Comparison of ENCODE assay signal across 16 cellular contexts in the genomic region with DNA sequence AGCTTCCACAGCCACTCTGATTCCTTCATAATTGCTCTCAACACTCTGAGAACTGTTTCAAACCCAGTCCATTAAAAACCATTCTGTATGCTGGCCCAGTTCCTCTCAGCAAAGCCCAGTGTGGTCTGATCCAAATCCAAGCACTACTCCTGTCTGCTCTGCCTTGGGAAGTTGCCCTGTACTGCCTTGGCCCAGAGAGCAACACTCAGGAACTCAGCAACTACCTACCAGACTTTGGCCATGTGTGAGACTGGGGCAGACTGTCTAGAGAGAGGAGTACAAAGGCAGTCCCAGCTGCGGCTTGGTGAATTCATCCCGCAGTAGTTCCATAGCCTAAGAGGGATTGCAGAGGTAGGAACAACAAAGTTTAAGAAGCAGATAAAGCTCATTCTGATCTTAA.
"Had no signal": no experiment of that assay in that cellular context is flagged by ENCODE, and none has a peak within 500 bp of the region (broad histone marks: within the 10 kb centered on the region; RNA-seq: fewer than 3 reads in every experiment).

No MANE protein-coding gene starts in this region.

- H3K9me3 Mint-ChIP-seq: activated CD4-positive, alpha-beta T cell treated with anti-CD3 and anti-CD28 coated beads, Interleukin-2, amount 10 ng/mL, durations not matched to agents 7 days and 5 days; activated naive CD4-positive, alpha-beta T cell treated with anti-CD3 and anti-CD28 coated beads, Interleukin-2, amount 50 U/mL, for 72 hours; immature natural killer cell; naive thymus-derived CD8-positive, alpha-beta T cell; stimulated activated naive CD8-positive, alpha-beta T cell treated with anti-CD3 and anti-CD28 coated beads, Interleukin-15, Interleukin-2, amounts not matched to agents 100 ng/mL and 50 ng/mL, for 24 hours had no signal

- H3K27ac Mint-ChIP-seq: activated CD4-positive, alpha-beta T cell treated with anti-CD3 and anti-CD28 coated beads, Interleukin-2, amount 10 ng/mL, durations not matched to agents 7 days and 5 days; naive thymus-derived CD8-positive, alpha-beta T cell; stimulated activated naive CD8-positive, alpha-beta T cell treated with anti-CD3 and anti-CD28 coated beads, Interleukin-15, Interleukin-2, amounts not matched to agents 100 ng/mL and 50 ng/mL, for 24 hours; T-helper 17 cell had no signal

- DNase-seq: activated CD4-positive, alpha-beta T cell treated with anti-CD3 and anti-CD28 coated beads, Interleukin-2, amount 10 ng/mL, durations not matched to agents 7 days and 5 days; activated CD4-positive, CD25-positive, alpha-beta regulatory T cell; activated effector memory CD4-positive, alpha-beta T cell treated with Interleukin-2 at 50 U/mL for 16 hours; activated T-cell treated with anti-CD3 and anti-CD28 coated beads, Interleukin-2, amount 50 U/mL, for 1 hour; brain microvascular endothelial cell; immature natural killer cell; naive thymus-derived CD8-positive, alpha-beta T cell; sigmoid colon; stimulated activated CD4-positive, alpha-beta T cell treated with anti-CD3 and anti-CD28 coated beads, Interleukin-12 subunit alpha, Interleukin-12 subunit beta, amount 100 ng/mL, for 4 hours; T-helper 17 cell had no signal

- H3K9me3 ChIP-seq: prostate gland, sigmoid colon, thoracic aorta had no signal

- H3K4me3 Mint-ChIP-seq: activated CD4-positive, alpha-beta T cell treated with anti-CD3 and anti-CD28 coated beads, Interleukin-2, amount 10 ng/mL, durations not matched to agents 7 days and 5 days; immature natural killer cell; naive thymus-derived CD8-positive, alpha-beta T cell; stimulated activated naive CD8-positive, alpha-beta T cell treated with anti-CD3 and anti-CD28 coated beads, Interleukin-15, Interleukin-2, amounts not matched to agents 100 ng/mL and 50 ng/mL, for 24 hours; T-helper 17 cell had no signal

- H3K27me3 Mint-ChIP-seq: stimulated activated naive CD8-positive, alpha-beta T cell treated with anti-CD3 and anti-CD28 coated beads, Interleukin-15, Interleukin-2, amounts not matched to agents 100 ng/mL and 50 ng/mL, for 24 hours; T-helper 17 cell had no signal

- H3K27me3 ChIP-seq: brain microvascular endothelial cell, dorsolateral prefrontal cortex, sigmoid colon had no signal

- ATAC-seq: activated naive CD4-positive, alpha-beta T cell treated with anti-CD3 and anti-CD28 coated beads, Interleukin-2, amount 50 U/mL, for 72 hours; naive thymus-derived CD8-positive, alpha-beta T cell; T-helper 17 cell had no signal

- H3K36me3 Mint-ChIP-seq: activated naive CD4-positive, alpha-beta T cell treated with anti-CD3 and anti-CD28 coated beads, Interleukin-2, amount 50 U/mL, for 72 hours; immature natural killer cell; naive thymus-derived CD8-positive, alpha-beta T cell had no signal

- H3K27ac ChIP-seq: brain microvascular endothelial cell, dorsolateral prefrontal cortex, prostate gland, sigmoid colon, thoracic aorta had no signal

- H3K36me3 ChIP-seq: brain microvascular endothelial cell, prostate gland, sigmoid colon, thoracic aorta had no signal

- H3K4me1 ChIP-seq: prostate gland, sigmoid colon had no signal

- H3K4me3 ChIP-seq: dorsolateral prefrontal cortex, lung, prostate gland, sigmoid colon, thoracic aorta had no signal

- H3K4me1 Mint-ChIP-seq: activated CD4-positive, alpha-beta T cell treated with anti-CD3 and anti-CD28 coated beads, Interleukin-2, amount 10 ng/mL, durations not matched to agents 7 days and 5 days had no signal
